ENCODE assay signal across 11 cellular contexts in genomic region chr6:1136415-1136774, GRCh38.
DNase-seq lines count a peak whose midpoint lies in the region; ATAC-seq and TF ChIP-seq lines count a peak whose summit lies in the region.
"Had no signal": no experiment of that assay in that cellular context is flagged by ENCODE, and none has a peak within 500 bp of the region (broad histone marks: within the 10 kb centered on the region; RNA-seq: fewer than 3 reads in every experiment).

No MANE protein-coding gene starts in this region.

- H3K4me1 ChIP-seq in lung (ENCODE audit: control insufficient read depth in 2 of 2, insufficient read depth in 2 of 2, low read length in 2 of 2), result peaks cover 0 to 1% of the 10 kb centered on the region in 2 donors

- H3K4me3 ChIP-seq in dorsolateral prefrontal cortex, result peak overlapping the region in 48 of 59 donors; percentile 1 to 55 (median 29)
- no peak overlapping the region for H3K4me3 ChIP-seq in lung

- TF ChIP-seq CTCF in dorsolateral prefrontal cortex (IDR thresholded peaks at IDR 0.05 in 54 of 56, conservative IDR thresholded peaks at IDR 0.05 in 2 of 56; ENCODE audit: low read depth in 1 of 56, partially characterized antibody in 56 of 56) (peak in 2 of 56 donors; percentile 9 to 11), lung (IDR thresholded peaks at IDR 0.05; ENCODE audit: control extremely low read depth, extremely low read depth) (no peak)

- ATAC-seq in lung (ENCODE audit: insufficient read depth, low FRiP score) (peak; percentile 39), GM18517 (IDR thresholded peaks at IDR 0.05; ENCODE audit: unreplicated experiment) (no peak)

- 48 to 69% methylated on average over 10 of the region's 10 CpGs for WGBS in lung, 2 donors

- peak overlapping the region in 41 of 59 donors; percentile 1 to 80 (median 51) for H3K27ac ChIP-seq in dorsolateral prefrontal cortex
- H3K27ac ChIP-seq in lung (ENCODE audit: low read depth in 1 of 2, low read length in 1 of 2), result no peak overlapping the region

- H3K9me3 ChIP-seq in lung (ENCODE audit: control insufficient read depth in 2 of 2, insufficient read depth in 1 of 2, low read length in 1 of 2), result peaks cover 0 to 2% of the 10 kb centered on the region in 2 donors

- no peaks in the 10 kb centered on the region for H3K36me3 ChIP-seq in lung (ENCODE audit: control insufficient read depth in 2 of 2, insufficient read depth in 2 of 2, low read length in 2 of 2)

- H3K27me3 ChIP-seq in dorsolateral prefrontal cortex, result no peaks in the 10 kb centered on the region
- no peaks in the 10 kb centered on the region for H3K27me3 ChIP-seq in lung (ENCODE audit: control insufficient read depth, insufficient read depth)

- DNase-seq in AG08396 (ENCODE audit: low spot score) (peak; percentile 77), NCI-H1105 (lab: John Stamatoyannopoulos, UW) (peak; percentile 68), dorsolateral prefrontal cortex (peak in 6 of 10 donors; percentile 24 to 77 (median 56)), lung (ENCODE audit: low spot score) (no peak), GOT3 (lab: John Stamatoyannopoulos, UW) (no peak), NCI-H2196 treated with DMSO at 0.1 percent for 48 hours (lab: John Stamatoyannopoulos, UW; ENCODE audit: unreplicated experiment) (no peak), SHP77 (lab: John Stamatoyannopoulos, UW) (no peak)
- DNase-seq: CD4-positive, CD25-positive, alpha-beta regulatory T cell; NCI-H2227 treated with DMSO at 0.1 percent for 48 hours; nephron progenitor cell had no signal

- intact Hi-C loops in dorsolateral prefrontal cortex (cut with DNase I), result no loop called here

Comparison
In these comparisons a context has a peak if more than half of its experiments do, and no peak if none do; other contexts are left out.
1. DNase-seq: peak in AG08396 (single experiment), NCI-H1105 (single experiment) and dorsolateral prefrontal cortex (6 of 10); none in lung (single experiment), GOT3 (single experiment), NCI-H2196 treated with DMSO at 0.1 percent for 48 hours (single experiment) and SHP77 (0 of 2).
2. H3K27ac ChIP-seq: peak in dorsolateral prefrontal cortex (41 of 59); none in lung (0 of 2).